11 cellular contexts compared by ENCODE assay signal in the genomic region with DNA sequence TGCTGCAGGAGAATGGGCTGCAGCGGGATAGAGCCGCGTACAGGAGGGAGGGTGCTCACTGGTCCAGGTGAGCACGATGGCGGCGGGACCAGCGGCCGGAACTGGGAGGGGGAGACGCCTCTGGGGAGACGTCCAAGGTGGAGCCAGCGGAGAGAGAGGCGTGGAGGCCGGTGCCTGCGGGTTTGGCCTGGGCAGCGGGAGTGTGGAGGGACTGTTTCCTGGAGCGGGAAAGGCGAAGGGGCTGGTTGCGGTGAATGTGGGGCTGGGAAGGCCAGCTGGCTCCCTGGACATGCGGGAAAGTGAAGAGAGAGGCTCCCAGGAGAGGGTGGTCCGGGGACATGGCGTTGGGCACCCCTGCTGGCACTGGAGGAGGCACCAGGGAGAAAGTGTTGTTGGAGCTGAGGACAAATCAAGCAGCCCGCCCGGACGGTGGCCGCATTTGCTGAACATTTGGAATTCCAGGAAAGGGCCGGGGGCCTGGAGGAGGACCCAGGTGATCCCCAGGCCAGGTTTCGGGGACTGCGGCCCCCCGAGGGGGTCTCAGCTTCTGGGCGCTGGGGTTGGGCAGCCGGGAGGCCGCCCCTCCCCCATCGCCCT. TPM values are rescaled to one million over a fixed set of nuclear protein-coding genes. Genes with fewer than 3 reads are reported as not detected.
DNase-seq lines count a peak whose midpoint lies in the region; ATAC-seq and TF ChIP-seq lines count a peak whose summit lies in the region.
"Had no signal": no experiment of that assay in that cellular context is flagged by ENCODE, and none has a peak within 500 bp of the region (broad histone marks: within the 10 kb centered on the region; RNA-seq: fewer than 3 reads in every experiment).

No MANE protein-coding gene starts in this region.

- H3K27me3 Mint-ChIP-seq in Caco-2 (ENCODE audit: insufficient read depth, unreplicated experiment) (no peaks in the 10 kb centered on the region), endodermal cell (ENCODE audit: insufficient read depth) (peaks cover 91% of the 10 kb centered on the region)
- peaks cover 43% of the 10 kb centered on the region for H3K27me3 Mint-ChIP-seq in activated CD8-positive, alpha-beta T cell treated with anti-CD3 and anti-CD28 coated beads for 36 hours

- H3K9me3 ChIP-seq in Caco-2 (no peaks in the 10 kb centered on the region), endodermal cell (ENCODE audit: control insufficient read depth, low read length) (no peaks in the 10 kb centered on the region)

- POLR2A ChIA-PET in Caco-2 (lab: Charles Lee): interaction anchor here (1.1 kb wide), 1 partner anchor 57 kb away, joined by 5 read pairs; no protein-coding TSS in a partner anchor
- POLR2A ChIA-PET in activated CD8-positive, alpha-beta T cell treated with anti-CD3 and anti-CD28 coated beads for 36 hours (lab: Charles Lee): interaction anchor here (1.1 kb wide), 1 partner anchor 57 kb away, joined by 5 read pairs; no protein-coding TSS in a partner anchor
- POLR2A ChIA-PET in GM10248 (lab: Yijun Ruan, JAX): no interaction called here

- H3K9ac ChIP-seq in endodermal cell (ENCODE audit: extremely low read depth, low read length, poor library complexity, severe bottlenecking): no peak overlapping the region

- H3K9me3 Mint-ChIP-seq in Caco-2 (ENCODE audit: unreplicated experiment): no peaks in the 10 kb centered on the region
- H3K9me3 Mint-ChIP-seq in endodermal cell: no peaks in the 10 kb centered on the region
- H3K9me3 Mint-ChIP-seq in activated CD8-positive, alpha-beta T cell treated with anti-CD3 and anti-CD28 coated beads for 36 hours: no peaks in the 10 kb centered on the region
- H3K9me3 Mint-ChIP-seq: activated T-helper 2 cell treated with anti-CD3 and anti-CD28 coated beads, Interferon-gamma antibody, Interleukin-2, Interleukin-4, amounts not matched to agents 10 μg/mL and 5 μg/mL and 100 μg/mL, durations not matched to agents 14 hours and 24 hours and 36 hours had no signal

- BruUV-seq in Caco-2 (replicated peaks; lab: Mats Ljungman, UMichigan): no TSS peak

- intact Hi-C loops in Caco-2 (cut with micrococcal nuclease; ENCODE audit: unreplicated experiment): no loop called here
- intact Hi-C loops in activated CD8-positive, alpha-beta T cell treated with anti-CD3 and anti-CD28 coated beads for 36 hours (cut with micrococcal nuclease): loop anchor here (5.0 kb wide), 1 partner anchor 35 kb away; a partner anchor contains a TSS

- no peak overlapping the region for H3K27ac ChIP-seq in endodermal cell (ENCODE audit: low read depth, low read length)

- peak; percentile 34 for ATAC-seq in omental fat pad (ENCODE audit: low FRiP score)
- no peak for ATAC-seq in HG02938 (IDR thresholded peaks at IDR 0.05; ENCODE audit: unreplicated experiment)
- ATAC-seq in activated CD8-positive, alpha-beta T cell treated with anti-CD3 and anti-CD28 coated beads for 36 hours: no peak

- TF ChIP-seq CTCF in Caco-2 (IDR thresholded peaks at IDR 0.05; ENCODE audit: insufficient read depth in 1 of 2, low read depth in 1 of 2, low read length in 1 of 2, severe bottlenecking in 1 of 2, unreplicated experiment in 1 of 2): no peak
- TF ChIP-seq CTCF in endodermal cell (conservative IDR thresholded peaks at IDR 0.05): no peak
- no peak for TF ChIP-seq CTCF in omental fat pad (IDR thresholded peaks at IDR 0.05)
- no peak for TF ChIP-seq CTCF in activated CD8-positive, alpha-beta T cell treated with anti-CD3 and anti-CD28 coated beads for 36 hours (IDR thresholded peaks at IDR 0.05)
- no peak for TF ChIP-seq CTCF in GM10248 (IDR thresholded peaks at IDR 0.05; ENCODE audit: control extremely low read depth, extremely low read depth, low read depth, missing control alignments)

- H3K27ac Mint-ChIP-seq in Caco-2 (ENCODE audit: unreplicated experiment) (peak overlapping the region; percentile 86), endodermal cell (peak overlapping the region; percentile 93)
- no peak overlapping the region for H3K27ac Mint-ChIP-seq in activated CD8-positive, alpha-beta T cell treated with anti-CD3 and anti-CD28 coated beads for 36 hours
- H3K27ac Mint-ChIP-seq: activated T-helper 2 cell treated with anti-CD3 and anti-CD28 coated beads, Interferon-gamma antibody, Interleukin-2, Interleukin-4, amounts not matched to agents 10 μg/mL and 5 μg/mL and 100 μg/mL, durations not matched to agents 14 hours and 24 hours and 36 hours had no signal

- peaks cover 39% of the 10 kb centered on the region for H3K4me1 ChIP-seq in Caco-2
- no peaks in the 10 kb centered on the region for H3K4me1 ChIP-seq in endodermal cell (ENCODE audit: control insufficient read depth, insufficient read depth, low read length)

- H3K4me3 Mint-ChIP-seq in Caco-2 (ENCODE audit: unreplicated experiment): peak overlapping the region; percentile 75
- H3K4me3 Mint-ChIP-seq in endodermal cell: peak overlapping the region; percentile 69
- no peak overlapping the region for H3K4me3 Mint-ChIP-seq in activated CD8-positive, alpha-beta T cell treated with anti-CD3 and anti-CD28 coated beads for 36 hours

- WGBS in endodermal cell (ENCODE audit: insufficient coverage in 1 of 2, insufficient read length in 1 of 2), 2 experiments: 6 to 8% methylated on average over 19 to 33 of the region's 33 CpGs

- peak in 1 of 2 experiments; percentile 30 for DNase-seq in Caco-2
- DNase-seq in NCI-H1105 (lab: John Stamatoyannopoulos, UW): peak; percentile 22
- peak; percentile 85 for DNase-seq in endodermal cell
- no peak for DNase-seq in omental fat pad (ENCODE audit: low spot score)
- no peak for DNase-seq in NCI-H1048 (lab: John Stamatoyannopoulos, UW)
- DNase-seq in activated CD8-positive, alpha-beta T cell treated with anti-CD3 and anti-CD28 coated beads for 36 hours: no peak
- DNase-seq in GM10248 (ENCODE audit: extremely low spot score): no peak
- DNase-seq: GF-D8; stimulated activated CD4-positive, alpha-beta T cell treated with anti-CD3 and anti-CD28 coated beads, Interleukin-15, amount 100 ng/mL, for 24 hours had no signal

- H3K36me3 ChIP-seq in Caco-2 (ENCODE audit: control insufficient read depth, insufficient read depth, low read length) (no peaks in the 10 kb centered on the region; the same call in 1 of the 2 replicates), endodermal cell (ENCODE audit: control insufficient read depth, insufficient read depth, low read length) (no peaks in the 10 kb centered on the region)

- H3K4me1 Mint-ChIP-seq in Caco-2 (ENCODE audit: low read depth, unreplicated experiment) (peaks cover 21% of the 10 kb centered on the region), endodermal cell (peaks cover 13% of the 10 kb centered on the region)
- peaks cover 6% of the 10 kb centered on the region for H3K4me1 Mint-ChIP-seq in activated CD8-positive, alpha-beta T cell treated with anti-CD3 and anti-CD28 coated beads for 36 hours (ENCODE audit: low read depth)

- H3K27me3 ChIP-seq in Caco-2 (replicated peaks; ENCODE audit: control insufficient read depth, insufficient read depth, low read length) (no peaks in the 10 kb centered on the region), endodermal cell (ENCODE audit: control insufficient read depth, insufficient read depth, low read length, poor library complexity, severe bottlenecking) (peaks cover 88% of the 10 kb centered on the region)

- peaks cover 6% of the 10 kb centered on the region for H3K36me3 Mint-ChIP-seq in Caco-2 (ENCODE audit: insufficient read depth, unreplicated experiment)
- no peaks in the 10 kb centered on the region for H3K36me3 Mint-ChIP-seq in endodermal cell (ENCODE audit: low read depth)
- H3K36me3 Mint-ChIP-seq in activated CD8-positive, alpha-beta T cell treated with anti-CD3 and anti-CD28 coated beads for 36 hours (ENCODE audit: low read depth): no peaks in the 10 kb centered on the region

- peak overlapping the region; percentile 39 for H3K4me3 ChIP-seq in Caco-2 (ENCODE audit: low read depth, low read length)
- peak overlapping the region; percentile 73 for H3K4me3 ChIP-seq in endodermal cell (ENCODE audit: low read length)

- CTCF ChIA-PET in Caco-2 (lab: Charles Lee) (interaction anchor here (0.6 to 1.8 kb wide), 4 partner anchors 40 to 1808 kb away, joined by 3 to 16 read pairs (median 7); no protein-coding TSS in a partner anchor), GM10248 (lab: Yijun Ruan, JAX) (no interaction called here)
- CTCF ChIA-PET in activated CD8-positive, alpha-beta T cell treated with anti-CD3 and anti-CD28 coated beads for 36 hours (lab: Charles Lee): interaction anchor here (0.6 to 1.0 kb wide), 3 partner anchors 10 to 90 kb away, joined by 3 read pairs; no protein-coding TSS in a partner anchor

RNA-seq across cellular contexts. Expression of a gene that starts 34.3 kb away (rescaled TPM):
- total RNA-seq in Caco-2 (2022): not detected in 2 replicates
- total RNA-seq in endodermal cell: not detected
- not detected for polyA plus RNA-seq in endodermal cell (2013, experiment 1 of 2)
- not detected for polyA plus RNA-seq in endodermal cell (2013, experiment 2 of 2)
- total RNA-seq in omental fat pad: not detected
- total RNA-seq in activated CD8-positive, alpha-beta T cell treated with anti-CD3 and anti-CD28 coated beads for 36 hours: not detected
- total RNA-seq: activated T-helper 2 cell treated with anti-CD3 and anti-CD28 coated beads, Interferon-gamma antibody, Interleukin-2, Interleukin-4, amounts not matched to agents 10 μg/mL and 5 μg/mL and 100 μg/mL, durations not matched to agents 14 hours and 24 hours and 36 hours had no signal

Comparison
In these comparisons a context has a peak if more than half of its experiments do, and no peak if none do; other contexts are left out.
1. DNase-seq: peak in NCI-H1105 (single experiment) and endodermal cell (single experiment); none in omental fat pad (single experiment), NCI-H1048 (single experiment), activated CD8-positive, alpha-beta T cell treated with anti-CD3 and anti-CD28 coated beads for 36 hours (single experiment) and GM10248 (single experiment).